Comparison of ENCODE assay signal across 25 cellular contexts in genomic region chr5:77302247-77302646, GRCh38.
DNase-seq lines count a peak whose midpoint lies in the region; ATAC-seq and TF ChIP-seq lines count a peak whose summit lies in the region.
"Had no signal": no experiment of that assay in that cellular context is flagged by ENCODE, and none has a peak within 500 bp of the region (broad histone marks: within the 10 kb centered on the region; RNA-seq: fewer than 3 reads in every experiment).

No MANE protein-coding gene starts in this region.

- ATAC-seq in HG03460 (IDR thresholded peaks at IDR 0.05; ENCODE audit: unreplicated experiment) = no peak
- ATAC-seq: left ventricle myocardium superior, psoas muscle had no signal

- H3K27me3 Mint-ChIP-seq in chondrocyte (ENCODE audit: low read depth) (peaks cover 3% of the 10 kb centered on the region), Calu3 (ENCODE audit: unreplicated experiment) (peaks cover 62% of the 10 kb centered on the region)
- H3K27me3 Mint-ChIP-seq: naive B cell had no signal

- H3K4me3 Mint-ChIP-seq in chondrocyte (ENCODE audit: unreplicated experiment) (no peak overlapping the region), Calu3 (ENCODE audit: low read depth, unreplicated experiment) (no peak overlapping the region)
- H3K4me3 Mint-ChIP-seq: activated naive CD8-positive, alpha-beta T cell treated with anti-CD3 and anti-CD28 coated beads, Interleukin-2, amount 10 ng/mL, durations not matched to agents 7 days and 5 days; mesothelial cell of epicardium; naive B cell had no signal

- intact Hi-C loops in Calu3 (cut with micrococcal nuclease; ENCODE audit: unreplicated experiment) = no loop called here

- H3K4me1 ChIP-seq in osteoblast (ENCODE audit: insufficient read depth, low read length) = peaks cover 30% of the 10 kb centered on the region
- H3K4me1 ChIP-seq: BE2C, psoas muscle, SJCRH30 had no signal

- H3K4me1 Mint-ChIP-seq in chondrocyte (ENCODE audit: low read depth) = peaks cover 21% of the 10 kb centered on the region
- H3K4me1 Mint-ChIP-seq in Calu3 (ENCODE audit: low read depth, unreplicated experiment) = no peaks in the 10 kb centered on the region
- H3K4me1 Mint-ChIP-seq: naive B cell had no signal

- CTCF ChIA-PET in BJ (lab: Yijun Ruan, JAX) (no interaction called here), Calu3 (lab: Charles Lee) (no interaction called here)

- H2AFZ ChIP-seq in osteoblast (ENCODE audit: low read length) = peak overlapping the region; percentile 63

- H4K20me1 ChIP-seq in osteoblast (ENCODE audit: insufficient read depth, low read length) = no peaks in the 10 kb centered on the region

- H3K27me3 ChIP-seq in BJ (ENCODE audit: control insufficient read depth, insufficient read depth, low read length) (no peaks in the 10 kb centered on the region), osteoblast (ENCODE audit: insufficient read depth, low read length) (no peaks in the 10 kb centered on the region)
- H3K27me3 ChIP-seq: BE2C, SJCRH30 had no signal

- peak overlapping the region; percentile 62 for H3K27ac ChIP-seq in osteoblast (ENCODE audit: low read depth, low read length)
- H3K27ac ChIP-seq: psoas muscle, SJCRH30 had no signal

- H3K36me3 Mint-ChIP-seq in chondrocyte (ENCODE audit: low read depth) = no peaks in the 10 kb centered on the region
- H3K36me3 Mint-ChIP-seq in Calu3 (ENCODE audit: insufficient read depth, unreplicated experiment) = no peaks in the 10 kb centered on the region
- H3K36me3 Mint-ChIP-seq: activated naive CD8-positive, alpha-beta T cell treated with anti-CD3 and anti-CD28 coated beads, Interleukin-2, amount 10 ng/mL, durations not matched to agents 7 days and 5 days; mesothelial cell of epicardium; naive B cell had no signal

- H3K27ac Mint-ChIP-seq in chondrocyte (ENCODE audit: unreplicated experiment) (peak overlapping the region; percentile 18), Calu3 (ENCODE audit: unreplicated experiment) (no peak overlapping the region)
- H3K27ac Mint-ChIP-seq: activated naive CD8-positive, alpha-beta T cell treated with anti-CD3 and anti-CD28 coated beads, Interleukin-2, amount 10 ng/mL, durations not matched to agents 7 days and 5 days; mesothelial cell of epicardium; naive B cell had no signal

- H3K4me2 ChIP-seq in osteoblast (ENCODE audit: insufficient read depth, low read length) = peak overlapping the region; percentile 70

- H3K9me3 ChIP-seq in osteoblast (ENCODE audit: low read depth, low read length) = no peaks in the 10 kb centered on the region
- H3K9me3 ChIP-seq: BE2C, psoas muscle, SJCRH30, thoracic aorta had no signal

- no peak for DNase-seq in BJ (ENCODE audit: low read depth)
- peak; percentile 52 for DNase-seq in NOMO-1 treated with DMSO at 0.1 percent for 48 hours (lab: John Stamatoyannopoulos, UW; ENCODE audit: unreplicated experiment)
- DNase-seq in chondrocyte (ENCODE audit: low spot score) = no peak
- DNase-seq in osteoblast (ENCODE audit: insufficient read length, low spot score, missing footprints) = no peak
- DNase-seq in 8988T = no peak
- no peak for DNase-seq in Calu3
- DNase-seq in hepatic stellate cell (ENCODE audit: low spot score) = no peak
- DNase-seq: activated CD4-positive, CD25-positive, alpha-beta regulatory T cell treated with anti-CD3 and anti-CD28 coated beads, Interleukin-2, amount 50 U/mL, for 72 hours; activated CD8-positive, alpha-beta memory T cell treated with anti-CD3 and anti-CD28 coated beads for 24 hours; activated gamma-delta T cell; activated naive CD8-positive, alpha-beta T cell treated with anti-CD3 and anti-CD28 coated beads, Interleukin-2, amount 10 ng/mL, durations not matched to agents 7 days and 5 days; BE2C; left ventricle myocardium superior; naive B cell; NCI-H187 treated with DMSO at 0.1 percent for 48 hours; NCI-H524 treated with DMSO at 0.1 percent for 48 hours; nucleus accumbens; psoas muscle; SJCRH30; stimulated activated CD4-positive, alpha-beta T cell treated with anti-CD3 and anti-CD28 coated beads, Interleukin-15, amount 100 ng/mL, for 24 hours; stimulated activated naive CD8-positive, alpha-beta T cell treated with anti-CD3 and anti-CD28 coated beads, Interleukin-15, Interleukin-2, amounts not matched to agents 100 U/mL and 50 U/mL, for 24 hours; T-helper 1 cell had no signal

- TF ChIP-seq CTCF in BJ (IDR thresholded peaks at IDR 0.05; ENCODE audit: insufficient read depth, low read depth, low read length) (0 out of 2 replicates have a peak, but pooled peaks have one; percentile 13), chondrocyte (IDR thresholded peaks at IDR 0.05) (no peak), osteoblast (IDR thresholded peaks at IDR 0.05; ENCODE audit: extremely low read depth, low read depth, low read length) (no peak), Calu3 (IDR thresholded peaks at IDR 0.05; ENCODE audit: unreplicated experiment) (no peak)

- no peaks in the 10 kb centered on the region for H3K79me2 ChIP-seq in osteoblast (ENCODE audit: insufficient read depth, low read length)

- BruUV-seq in Calu3 (replicated peaks; lab: Mats Ljungman, UMichigan) = no TSS peak

- H3K9me3 Mint-ChIP-seq in chondrocyte (ENCODE audit: low read depth) (no peaks in the 10 kb centered on the region), Calu3 (ENCODE audit: low read depth, unreplicated experiment) (no peaks in the 10 kb centered on the region)
- H3K9me3 Mint-ChIP-seq: activated naive CD8-positive, alpha-beta T cell treated with anti-CD3 and anti-CD28 coated beads, Interleukin-2, amount 10 ng/mL, durations not matched to agents 7 days and 5 days; mesothelial cell of epicardium; naive B cell had no signal

- H3K4me3 ChIP-seq in BJ (ENCODE audit: low read depth, low read length) = no peak overlapping the region
- no peak overlapping the region for H3K4me3 ChIP-seq in osteoblast (ENCODE audit: insufficient read depth, low read length)
- H3K4me3 ChIP-seq: psoas muscle, SJCRH30, thoracic aorta had no signal

- H3K36me3 ChIP-seq in BJ (ENCODE audit: control insufficient read depth, insufficient read depth, low read length) = no peaks in the 10 kb centered on the region
- no peaks in the 10 kb centered on the region for H3K36me3 ChIP-seq in osteoblast (ENCODE audit: insufficient read depth, low read length)
- H3K36me3 ChIP-seq: BE2C, SJCRH30, thoracic aorta had no signal

- POLR2A ChIA-PET in BJ (lab: Charles Lee) = no interaction called here
